27 cellular contexts compared by ENCODE assay signal in genomic region chr2:170305711-170306110, GRCh38.
"Had no signal": no experiment of that assay in that cellular context is flagged by ENCODE, and none has a peak within 500 bp of the region (broad histone marks: within the 10 kb centered on the region; RNA-seq: fewer than 3 reads in every experiment).

No MANE protein-coding gene starts in this region.

- H3K4me1 Mint-ChIP-seq: activated CD4-positive, alpha-beta memory T cell treated with anti-CD3 and anti-CD28 coated beads, Interleukin-2, amount 10 ng/mL, durations not matched to agents 7 days and 5 days; activated CD4-positive, alpha-beta T cell treated with anti-CD3 and anti-CD28 coated beads, Interleukin-2, amount 10 ng/mL, durations not matched to agents 7 days and 5 days; activated naive CD4-positive, alpha-beta T cell treated with anti-CD3 and anti-CD28 coated beads, Interleukin-2, amount 50 U/mL, for 24 hours; activated naive CD8-positive, alpha-beta T cell treated with anti-CD3 and anti-CD28 coated beads for 36 hours; activated naive CD8-positive, alpha-beta T cell treated with anti-CD3 and anti-CD28 coated beads, Interleukin-2, amount 50 U/mL, for 24 hours had no signal

- FAIRE-seq: colon, frontal cortex had no signal

- H3K4me3 Mint-ChIP-seq: activated CD4-positive, alpha-beta memory T cell treated with anti-CD3 and anti-CD28 coated beads, Interleukin-2, amount 10 ng/mL, durations not matched to agents 7 days and 5 days; activated CD4-positive, alpha-beta T cell treated with anti-CD3 and anti-CD28 coated beads, Interleukin-2, amount 10 ng/mL, durations not matched to agents 7 days and 5 days; activated naive CD4-positive, alpha-beta T cell treated with anti-CD3 and anti-CD28 coated beads for 36 hours; activated naive CD4-positive, alpha-beta T cell treated with anti-CD3 and anti-CD28 coated beads, Interleukin-2, amount 50 U/mL, for 24 hours; activated naive CD8-positive, alpha-beta T cell treated with anti-CD3 and anti-CD28 coated beads for 36 hours; activated naive CD8-positive, alpha-beta T cell treated with anti-CD3 and anti-CD28 coated beads, Interleukin-2, amount 50 U/mL, for 24 hours; activated T-cell treated with anti-CD3 and anti-CD28 coated beads, Interleukin-2, amount 50 U/mL, for 4 hours; endodermal cell; WTC11 had no signal

- H3K4me1 ChIP-seq: adrenal gland had no signal

- H3K27ac Mint-ChIP-seq: activated CD4-positive, alpha-beta memory T cell treated with anti-CD3 and anti-CD28 coated beads, Interleukin-2, amount 10 ng/mL, durations not matched to agents 7 days and 5 days; activated CD4-positive, alpha-beta T cell treated with anti-CD3 and anti-CD28 coated beads, Interleukin-2, amount 10 ng/mL, durations not matched to agents 7 days and 5 days; activated naive CD4-positive, alpha-beta T cell treated with anti-CD3 and anti-CD28 coated beads for 36 hours; activated naive CD4-positive, alpha-beta T cell treated with anti-CD3 and anti-CD28 coated beads, Interleukin-2, amount 50 U/mL, for 24 hours; activated naive CD8-positive, alpha-beta T cell treated with anti-CD3 and anti-CD28 coated beads for 36 hours; activated naive CD8-positive, alpha-beta T cell treated with anti-CD3 and anti-CD28 coated beads, Interleukin-2, amount 50 U/mL, for 24 hours; activated T-helper 2 cell treated with anti-CD3 and anti-CD28 coated beads, Interferon-gamma antibody, Interleukin-2, Interleukin-4, amounts not matched to agents 10 μg/mL and 5 μg/mL and 100 μg/mL, durations not matched to agents 14 hours and 24 hours and 36 hours; endodermal cell; WTC11 had no signal

- H3K36me3 Mint-ChIP-seq: activated naive CD4-positive, alpha-beta T cell treated with anti-CD3 and anti-CD28 coated beads, Interleukin-2, amount 50 U/mL, for 24 hours; activated naive CD8-positive, alpha-beta T cell treated with anti-CD3 and anti-CD28 coated beads for 36 hours; WTC11 had no signal

- H3K27me3 ChIP-seq: adrenal gland, body of pancreas had no signal

- H3K4me3 ChIP-seq: adrenal gland, body of pancreas had no signal

- H3K9me3 Mint-ChIP-seq: activated CD4-positive, alpha-beta memory T cell treated with anti-CD3 and anti-CD28 coated beads, Interleukin-2, amount 10 ng/mL, durations not matched to agents 7 days and 5 days; activated CD4-positive, alpha-beta T cell treated with anti-CD3 and anti-CD28 coated beads, Interleukin-2, amount 10 ng/mL, durations not matched to agents 7 days and 5 days; activated naive CD4-positive, alpha-beta T cell treated with anti-CD3 and anti-CD28 coated beads for 36 hours; activated naive CD4-positive, alpha-beta T cell treated with anti-CD3 and anti-CD28 coated beads, Interleukin-2, amount 50 U/mL, for 24 hours; activated naive CD8-positive, alpha-beta T cell treated with anti-CD3 and anti-CD28 coated beads for 36 hours; activated naive CD8-positive, alpha-beta T cell treated with anti-CD3 and anti-CD28 coated beads, Interleukin-2, amount 50 U/mL, for 24 hours; activated T-cell treated with anti-CD3 and anti-CD28 coated beads, Interleukin-2, amount 50 U/mL, for 4 hours; activated T-helper 2 cell treated with anti-CD3 and anti-CD28 coated beads, Interferon-gamma antibody, Interleukin-2, Interleukin-4, amounts not matched to agents 10 μg/mL and 5 μg/mL and 100 μg/mL, durations not matched to agents 14 hours and 24 hours and 36 hours; endodermal cell; WTC11 had no signal

- H3K9me3 ChIP-seq: adrenal gland, body of pancreas had no signal

- ATAC-seq: activated naive CD8-positive, alpha-beta T cell treated with anti-CD3 and anti-CD28 coated beads, Interleukin-2, amount 50 U/mL, for 24 hours; activated T-cell treated with anti-CD3 and anti-CD28 coated beads, Interleukin-2, amount 50 U/mL, for 4 hours; body of pancreas; esophagus mucosa; WTC11 had no signal

- DNase-seq: activated CD4-positive, alpha-beta memory T cell treated with anti-CD3 and anti-CD28 coated beads, Interleukin-2, amount 10 ng/mL, durations not matched to agents 7 days and 5 days; activated CD4-positive, alpha-beta T cell treated with anti-CD3 and anti-CD28 coated beads for 1 hour; activated CD4-positive, alpha-beta T cell treated with anti-CD3 and anti-CD28 coated beads for 4 hours; activated CD4-positive, alpha-beta T cell treated with anti-CD3 and anti-CD28 coated beads, Interleukin-2, amount 10 ng/mL, durations not matched to agents 7 days and 5 days; activated CD4-positive, alpha-beta T cell treated with anti-CD3 and anti-CD28 coated beads, Interleukin-2, amount 50 U/mL, for 4 hours; activated CD8-positive, alpha-beta memory T cell treated with anti-CD3 and anti-CD28 coated beads for 24 hours; activated effector memory CD4-positive, alpha-beta T cell treated with anti-CD3 and anti-CD28 coated beads, Interleukin-2, amount 50 U/mL, for 16 hours; activated naive CD4-positive, alpha-beta T cell treated with anti-CD3 and anti-CD28 coated beads for 36 hours; activated naive CD8-positive, alpha-beta T cell treated with anti-CD3 and anti-CD28 coated beads for 36 hours; activated naive CD8-positive, alpha-beta T cell treated with anti-CD3 and anti-CD28 coated beads, Interleukin-2, amount 50 U/mL, for 24 hours; activated T-cell treated with anti-CD3 and anti-CD28 coated beads, Interleukin-2, amount 50 U/mL, for 4 hours; adrenal gland; amygdala; aorta; body of pancreas; caudate nucleus; effector memory CD4-positive, alpha-beta T cell; endodermal cell; foreskin fibroblast; head of caudate nucleus; T-helper 2 cell had no signal

- H3K36me3 ChIP-seq: adrenal gland had no signal

- H3K27ac ChIP-seq: adrenal gland, body of pancreas had no signal
